In the genomic region with DNA sequence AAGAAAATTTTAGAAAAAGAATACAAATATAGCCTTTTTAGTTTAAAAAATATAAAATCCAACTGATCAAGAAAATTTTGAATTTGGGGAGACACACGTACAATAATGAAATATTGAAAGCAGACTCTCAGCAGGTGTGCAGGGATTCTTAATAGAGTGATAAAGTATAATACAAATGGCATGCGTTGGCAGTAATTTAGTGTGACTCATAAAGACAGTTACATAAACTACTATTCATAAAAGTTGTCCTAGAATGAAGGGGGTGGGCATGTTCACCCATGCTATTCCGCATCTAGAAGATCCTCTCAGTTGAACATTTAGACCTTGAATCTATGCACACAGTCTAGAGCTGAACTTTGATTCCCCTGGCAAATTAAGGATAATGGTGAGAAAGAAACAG, we compare ENCODE assay signal across 39 cellular contexts.
"Had no signal": no experiment of that assay in that cellular context is flagged by ENCODE, and none has a peak within 500 bp of the region (broad histone marks: within the 10 kb centered on the region; RNA-seq: fewer than 3 reads in every experiment).

No MANE protein-coding gene starts in this region.

- ATAC-seq: activated CD8-positive, alpha-beta T cell treated with anti-CD3 and anti-CD28 coated beads for 36 hours; activated naive CD4-positive, alpha-beta T cell treated with anti-CD3 and anti-CD28 coated beads, Interleukin-2, amount 50 U/mL, for 72 hours; activated T-cell treated with anti-CD3 and anti-CD28 coated beads, Interleukin-2, amount 50 U/mL, for 4 hours; activated T-cell treated with anti-CD3 and anti-CD28 coated beads, Interleukin-2, amount 50 U/mL, for 72 hours; activated T-helper 17 cell treated with anti-CD3 and anti-CD28 coated beads, Interleukin-2, amount 50 U/mL, for 72 hours; body of pancreas had no signal

- H3K27me3 Mint-ChIP-seq: activated B cell treated with CpG ODN at 0.5 μM for 24 hours; activated CD4-positive, alpha-beta memory T cell treated with anti-CD3 and anti-CD28 coated beads for 36 hours; activated CD4-positive, alpha-beta T cell treated with anti-CD3 and anti-CD28 coated beads, Interleukin-2, amount 10 ng/mL, durations not matched to agents 24 days and 14 days; activated naive CD8-positive, alpha-beta T cell treated with anti-CD3 and anti-CD28 coated beads for 36 hours; activated T-helper 17 cell treated with anti-CD3 and anti-CD28 coated beads, Interleukin-2, amount 50 U/mL, for 72 hours; central memory CD8-positive, alpha-beta T cell had no signal

- FAIRE-seq: astrocyte, colon, TTC549 had no signal

- H3K27ac ChIP-seq: adrenal gland, body of pancreas, brain microvascular endothelial cell, breast epithelium, cardiac muscle cell, VCaP had no signal

- H3K36me3 ChIP-seq: adrenal gland, brain microvascular endothelial cell, breast epithelium, cardiac muscle cell had no signal

- H3K4me1 Mint-ChIP-seq: activated B cell treated with CpG ODN at 0.5 μM for 24 hours; activated CD4-positive, alpha-beta T cell treated with anti-CD3 and anti-CD28 coated beads, Interleukin-2, amount 10 ng/mL, durations not matched to agents 24 days and 14 days; activated naive CD8-positive, alpha-beta T cell treated with anti-CD3 and anti-CD28 coated beads for 36 hours; activated T-helper 17 cell treated with anti-CD3 and anti-CD28 coated beads, Interleukin-2, amount 50 U/mL, for 72 hours; central memory CD8-positive, alpha-beta T cell had no signal

- H3K27ac Mint-ChIP-seq: activated B cell treated with CpG ODN at 0.5 μM for 24 hours; activated CD4-positive, alpha-beta memory T cell treated with anti-CD3 and anti-CD28 coated beads for 36 hours; activated CD4-positive, alpha-beta T cell treated with anti-CD3 and anti-CD28 coated beads, Interleukin-2, amount 10 ng/mL, durations not matched to agents 24 days and 14 days; activated CD8-positive, alpha-beta T cell treated with anti-CD3 and anti-CD28 coated beads for 36 hours; activated naive CD4-positive, alpha-beta T cell treated with anti-CD3 and anti-CD28 coated beads for 36 hours; activated naive CD4-positive, alpha-beta T cell treated with anti-CD3 and anti-CD28 coated beads, Interleukin-2, amount 50 U/mL, for 72 hours; activated naive CD8-positive, alpha-beta T cell treated with anti-CD3 and anti-CD28 coated beads for 36 hours; activated T-cell treated with anti-CD3 and anti-CD28 coated beads, Interleukin-2, amount 50 U/mL, for 72 hours; activated T-helper 1 cell treated with anti-CD3 and anti-CD28 coated beads, Interleukin-12 subunit alpha, Interleukin-12 subunit beta, Interleukin-2, Interleukin-4 antibody, amounts not matched to agents 30 ng/mL and 10 ng/mL and 1 ng/mL, durations not matched to agents 14 hours and 24 hours and 36 hours; activated T-helper 17 cell treated with anti-CD3 and anti-CD28 coated beads, Interleukin-2, amount 50 U/mL, for 72 hours; T-helper 1 cell treated with Interleukin-12 subunit alpha and Interleukin-12 subunit beta and Interleukin-4 antibody, amounts not matched to agents 30 μg/mL and 1 μg/mL, for 36 hours; T-helper 2 cell treated with Interferon-gamma antibody and Interleukin-4, amounts not matched to agents 5 μg/mL and 100 μg/mL, for 36 hours had no signal

- H3K27me3 ChIP-seq: adrenal gland, body of pancreas, brain microvascular endothelial cell, breast epithelium, cardiac muscle cell had no signal

- DNase-seq: activated B cell treated with CpG ODN at 0.5 μM for 24 hours; activated CD4-positive, alpha-beta memory T cell treated with anti-CD3 and anti-CD28 coated beads for 36 hours; activated CD4-positive, alpha-beta T cell treated with anti-CD3 and anti-CD28 coated beads for 4 hours; activated CD4-positive, alpha-beta T cell treated with anti-CD3 and anti-CD28 coated beads, Interleukin-2, amount 10 ng/mL, durations not matched to agents 24 days and 14 days; activated CD4-positive, alpha-beta T cell treated with anti-CD3 and anti-CD28 coated beads, Interleukin-2, amount 50 U/mL, for 1 hour; activated CD4-positive, alpha-beta T cell treated with anti-CD3 and anti-CD28 coated beads, Interleukin-2, amount 50 U/mL, for 4 hours; activated CD4-positive, CD25-positive, alpha-beta regulatory T cell treated with anti-CD3 and anti-CD28 coated beads, Interleukin-2, amount 50 U/mL, for 72 hours; activated CD8-positive, alpha-beta memory T cell treated with anti-CD3 and anti-CD28 coated beads, Interleukin-2, amount 50 U/mL, for 4 hours; activated CD8-positive, alpha-beta T cell treated with anti-CD3 and anti-CD28 coated beads for 36 hours; activated effector memory CD4-positive, alpha-beta T cell treated with anti-CD3 and anti-CD28 coated beads, Interleukin-2, amount 50 U/mL, for 16 hours; activated gamma-delta T cell treated with Interleukin-2 at 50 U/mL for 16 hours; activated naive CD4-positive, alpha-beta T cell; activated naive CD4-positive, alpha-beta T cell treated with anti-CD3 and anti-CD28 coated beads for 36 hours; activated naive CD4-positive, alpha-beta T cell treated with anti-CD3 and anti-CD28 coated beads, Interleukin-2, amount 50 U/mL, for 16 hours; activated naive CD8-positive, alpha-beta T cell treated with anti-CD3 and anti-CD28 coated beads for 36 hours; activated T-cell treated with anti-CD3 and anti-CD28 coated beads for 4 hours; activated T-cell treated with anti-CD3 and anti-CD28 coated beads, Interleukin-2, amount 50 U/mL, for 1 hour; activated T-cell treated with anti-CD3 and anti-CD28 coated beads, Interleukin-2, amount 50 U/mL, for 4 hours; activated T-cell treated with anti-CD3 and anti-CD28 coated beads, Interleukin-2, amount 50 U/mL, for 72 hours; adrenal gland; amniotic stem cell; aorta; body of pancreas; brain microvascular endothelial cell; cerebellar nuclear complex; T-helper 2 cell; T-helper 9 cell had no signal

- H3K9me3 Mint-ChIP-seq: activated B cell treated with CpG ODN at 0.5 μM for 24 hours; activated CD4-positive, alpha-beta memory T cell treated with anti-CD3 and anti-CD28 coated beads for 36 hours; activated CD4-positive, alpha-beta T cell treated with anti-CD3 and anti-CD28 coated beads, Interleukin-2, amount 10 ng/mL, durations not matched to agents 24 days and 14 days; activated CD8-positive, alpha-beta T cell treated with anti-CD3 and anti-CD28 coated beads for 36 hours; activated naive CD4-positive, alpha-beta T cell treated with anti-CD3 and anti-CD28 coated beads for 36 hours; activated naive CD4-positive, alpha-beta T cell treated with anti-CD3 and anti-CD28 coated beads, Interleukin-2, amount 50 U/mL, for 72 hours; activated naive CD8-positive, alpha-beta T cell treated with anti-CD3 and anti-CD28 coated beads for 36 hours; activated T-cell treated with anti-CD3 and anti-CD28 coated beads, Interleukin-2, amount 50 U/mL, for 4 hours; activated T-cell treated with anti-CD3 and anti-CD28 coated beads, Interleukin-2, amount 50 U/mL, for 72 hours; activated T-helper 1 cell treated with anti-CD3 and anti-CD28 coated beads, Interleukin-12 subunit alpha, Interleukin-12 subunit beta, Interleukin-2, Interleukin-4 antibody, amounts not matched to agents 30 ng/mL and 10 ng/mL and 1 ng/mL, durations not matched to agents 14 hours and 24 hours and 36 hours; activated T-helper 17 cell treated with anti-CD3 and anti-CD28 coated beads, Interleukin-2, amount 50 U/mL, for 72 hours; central memory CD8-positive, alpha-beta T cell; T-helper 1 cell treated with Interleukin-12 subunit alpha and Interleukin-12 subunit beta and Interleukin-4 antibody, amounts not matched to agents 30 μg/mL and 1 μg/mL, for 36 hours; T-helper 2 cell treated with Interferon-gamma antibody and Interleukin-4, amounts not matched to agents 5 μg/mL and 100 μg/mL, for 36 hours had no signal

- H3K4me3 Mint-ChIP-seq: activated B cell treated with CpG ODN at 0.5 μM for 24 hours; activated CD4-positive, alpha-beta memory T cell treated with anti-CD3 and anti-CD28 coated beads for 36 hours; activated CD4-positive, alpha-beta T cell treated with anti-CD3 and anti-CD28 coated beads, Interleukin-2, amount 10 ng/mL, durations not matched to agents 24 days and 14 days; activated CD8-positive, alpha-beta T cell treated with anti-CD3 and anti-CD28 coated beads for 36 hours; activated naive CD4-positive, alpha-beta T cell treated with anti-CD3 and anti-CD28 coated beads for 36 hours; activated naive CD8-positive, alpha-beta T cell treated with anti-CD3 and anti-CD28 coated beads for 36 hours; activated T-cell treated with anti-CD3 and anti-CD28 coated beads, Interleukin-2, amount 50 U/mL, for 4 hours; activated T-cell treated with anti-CD3 and anti-CD28 coated beads, Interleukin-2, amount 50 U/mL, for 72 hours; activated T-helper 1 cell treated with anti-CD3 and anti-CD28 coated beads, Interleukin-12 subunit alpha, Interleukin-12 subunit beta, Interleukin-2, Interleukin-4 antibody, amounts not matched to agents 30 ng/mL and 10 ng/mL and 1 ng/mL, durations not matched to agents 14 hours and 24 hours and 36 hours; activated T-helper 17 cell treated with anti-CD3 and anti-CD28 coated beads, Interleukin-2, amount 50 U/mL, for 72 hours; central memory CD8-positive, alpha-beta T cell; T-helper 1 cell treated with Interleukin-12 subunit alpha and Interleukin-12 subunit beta and Interleukin-4 antibody, amounts not matched to agents 30 μg/mL and 1 μg/mL, for 36 hours; T-helper 2 cell treated with Interferon-gamma antibody and Interleukin-4, amounts not matched to agents 5 μg/mL and 100 μg/mL, for 36 hours had no signal

- H3K4me3 ChIP-seq: adrenal gland, body of pancreas, breast epithelium, cardiac muscle cell had no signal

- H3K36me3 Mint-ChIP-seq: activated CD4-positive, alpha-beta memory T cell treated with anti-CD3 and anti-CD28 coated beads for 36 hours; activated naive CD4-positive, alpha-beta T cell treated with anti-CD3 and anti-CD28 coated beads, Interleukin-2, amount 50 U/mL, for 72 hours; activated naive CD8-positive, alpha-beta T cell treated with anti-CD3 and anti-CD28 coated beads for 36 hours had no signal
